Comparison of ENCODE assay signal across 7 cellular contexts in the genomic region with DNA sequence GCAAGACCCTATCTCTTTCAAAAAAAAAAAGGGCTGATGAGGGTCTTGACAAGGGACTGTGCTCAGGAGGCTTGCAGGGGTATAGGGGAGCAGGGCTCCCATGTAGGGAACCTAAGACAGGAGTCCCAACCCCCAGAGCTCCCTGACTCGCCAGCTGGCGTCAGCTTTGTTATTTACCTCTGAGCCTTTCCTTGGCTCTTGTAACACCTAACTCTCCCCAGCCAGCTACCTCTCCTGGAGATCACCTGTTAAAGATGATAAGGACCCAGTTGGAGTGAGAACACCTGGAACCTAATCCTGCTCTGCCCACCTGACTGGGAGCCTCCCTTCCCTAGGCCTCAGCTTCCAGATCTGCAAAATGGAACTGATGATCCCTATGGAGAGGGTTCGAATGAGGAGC. TPM values are rescaled to one million over a fixed set of nuclear protein-coding genes. Genes with fewer than 3 reads are reported as not detected.
DNase-seq lines count a peak whose midpoint lies in the region; ATAC-seq, FAIRE-seq and TF ChIP-seq lines count a peak whose summit lies in the region.
"Had no signal": no experiment of that assay in that cellular context is flagged by ENCODE, and none has a peak within 500 bp of the region (broad histone marks: within the 10 kb centered on the region; RNA-seq: fewer than 3 reads in every experiment).

No MANE protein-coding gene starts in this region.

- no peak for TF ChIP-seq POLR2A in GM12878 (IDR thresholded peaks at IDR 0.05; ENCODE audit: low read depth, low read length)

- ATAC-seq in activated CD8-positive, alpha-beta memory T cell treated with anti-CD3 and anti-CD28 coated beads, Interleukin-2, amount 10 ng/mL, durations not matched to agents 7 days and 5 days: no peak
- ATAC-seq in GM12878: no peak

- intact Hi-C loops in GM12878 (cut with micrococcal nuclease; ENCODE audit: unreplicated experiment): no loop called here

- SMC1A ChIA-PET in GM12878 (lab: Charles Lee; ENCODE audit: uncharacterized antibody, unreplicated experiment): interaction anchor here (0.7 to 1.9 kb wide), 4 partner anchors 14 to 106 kb away, joined by 3 to 8 read pairs (median 4); partner anchors contain the start of genes SLC35E4 and TCN2

- H3K79me2 ChIP-seq in GM12878 (ENCODE audit: control insufficient read depth, insufficient read depth, low read length) (no peaks in the 10 kb centered on the region), smooth muscle cell (ENCODE audit: low read depth) (no peaks in the 10 kb centered on the region)

- H3K4me2 ChIP-seq in GM12878 (ENCODE audit: control insufficient read depth, insufficient read depth) (no peak overlapping the region), smooth muscle cell (no peak overlapping the region)

- FAIRE-seq in GM12878 (lab: Jason Lieb, UNC): no peak

- no TSS peak for BruUV-seq in GM12878 (replicated peaks; lab: Mats Ljungman, UMichigan)

- H3K27ac ChIP-seq in GM12878 (ENCODE audit: control insufficient read depth, insufficient read depth): peak overlapping the region; percentile 28; the same call in 1 of the 2 replicates
- H3K27ac ChIP-seq in smooth muscle cell (ENCODE audit: low read depth): peak overlapping the region; percentile 47
- H3K27ac ChIP-seq: ovary had no signal

- no peak for DNase-seq in activated CD8-positive, alpha-beta memory T cell treated with anti-CD3 and anti-CD28 coated beads, Interleukin-2, amount 10 ng/mL, durations not matched to agents 7 days and 5 days
- no peak for DNase-seq in activated CD8-positive, alpha-beta memory T cell treated with anti-CD3 and anti-CD28 coated beads, Interleukin-2, amount 50 U/mL, for 4 hours
- DNase-seq in GM12878 (ENCODE audit: low read depth, low spot score): no peak
- DNase-seq in smooth muscle cell (lab: John Stamatoyannopoulos, UW; ENCODE audit: unreplicated experiment): no peak
- no peak for DNase-seq in GOT3 (lab: John Stamatoyannopoulos, UW)
- DNase-seq in cerebellar cortex (ENCODE audit: low spot score): no peak

- H4K20me1 ChIP-seq in GM12878 (ENCODE audit: control insufficient read depth, insufficient read depth) (no peaks in the 10 kb centered on the region), smooth muscle cell (ENCODE audit: low read depth) (no peaks in the 10 kb centered on the region)

- H3K4me1 ChIP-seq in GM12878 (ENCODE audit: control insufficient read depth, insufficient read depth, low read length) (peaks cover 8% of the 10 kb centered on the region), smooth muscle cell (ENCODE audit: low read depth) (no peaks in the 10 kb centered on the region)

- H3K27me3 ChIP-seq in GM12878 (replicated peaks in 1 of 2; ENCODE audit: control insufficient read depth in 2 of 2, insufficient read depth in 2 of 2, low read length in 1 of 2): no peaks in the 10 kb centered on the region
- H3K27me3 ChIP-seq in smooth muscle cell (ENCODE audit: low read depth): no peaks in the 10 kb centered on the region
- H3K27me3 ChIP-seq: ovary had no signal

- RAD21 ChIA-PET in GM12878 (lab: Charles Lee; ENCODE audit: unreplicated experiment): interaction anchor here (1.0 to 2.3 kb wide), 2 partner anchors 10 to 14 kb away, joined by 5 to 12 read pairs; partner anchors contain the start of gene SLC35E4

- H3K4me1 Mint-ChIP-seq in activated CD8-positive, alpha-beta memory T cell treated with anti-CD3 and anti-CD28 coated beads, Interleukin-2, amount 10 ng/mL, durations not matched to agents 7 days and 5 days: peaks cover 38% of the 10 kb centered on the region

- H3K9me3 Mint-ChIP-seq in activated CD8-positive, alpha-beta memory T cell treated with anti-CD3 and anti-CD28 coated beads, Interleukin-2, amount 10 ng/mL, durations not matched to agents 7 days and 5 days (ENCODE audit: low read depth): no peaks in the 10 kb centered on the region

- H2AFZ ChIP-seq in GM12878 (ENCODE audit: control insufficient read depth, low read depth, low read length): peak overlapping the region; percentile 65
- no peak overlapping the region for H2AFZ ChIP-seq in smooth muscle cell (ENCODE audit: low read depth)

- in situ Hi-C loops in GM12878 (cut with MboI): loop anchor here (25.0 kb wide), 1 partner anchor 263 kb away; no protein-coding TSS in a partner anchor

- TF ChIP-seq CTCF in GM12878 (IDR thresholded peaks at IDR 0.05 in 2 of 3, conservative IDR thresholded peaks at IDR 0.05 in 1 of 3; ENCODE audit: control insufficient read depth in 2 of 3, extremely low read depth in 1 of 3, insufficient read depth in 1 of 3, low read depth in 3 of 3, low read length in 3 of 3) (no peak), smooth muscle cell (IDR thresholded peaks at IDR 0.05; ENCODE audit: borderline replicate concordance, insufficient read depth, poor library complexity, severe bottlenecking) (no peak)

- no peaks in the 10 kb centered on the region for H3K27me3 Mint-ChIP-seq in activated CD8-positive, alpha-beta memory T cell treated with anti-CD3 and anti-CD28 coated beads, Interleukin-2, amount 10 ng/mL, durations not matched to agents 7 days and 5 days

- 90% methylated on average over 3 of the region's 3 CpGs for WGBS in GM12878 (ENCODE audit: insufficient coverage, insufficient replicate concordance, low lambda C conversion rate, missing lambda C conversion rate)
- 98% methylated on average over 3 of the region's 3 CpGs for WGBS in smooth muscle cell (ENCODE audit: low lambda C conversion rate)

- no peak for TF ChIP-seq RAD21 in GM12878 (IDR thresholded peaks at IDR 0.05; ENCODE audit: insufficient read depth, low read depth, low read length)

- no peaks in the 10 kb centered on the region for H3F3A ChIP-seq in smooth muscle cell (ENCODE audit: low read depth)

- CTCF ChIA-PET in activated CD8-positive, alpha-beta memory T cell treated with anti-CD3 and anti-CD28 coated beads, Interleukin-2, amount 10 ng/mL, durations not matched to agents 7 days and 5 days (lab: Charles Lee): interaction anchor here (0.6 to 4.1 kb wide), 6 partner anchors 8 to 142 kb away, joined by 3 to 36 read pairs (median 5); partner anchors contain the start of genes DUSP18 and SLC35E4
- CTCF ChIA-PET in GM12878 (lab: Yijun Ruan, JAX): interaction anchor here (0.7 to 2.3 kb wide), 5 partner anchors 12 to 107 kb away, joined by 3 to 15 read pairs (median 3); partner anchors contain the start of genes DUSP18 and SLC35E4

- H3K27ac Mint-ChIP-seq in activated CD8-positive, alpha-beta memory T cell treated with anti-CD3 and anti-CD28 coated beads, Interleukin-2, amount 10 ng/mL, durations not matched to agents 7 days and 5 days: peak overlapping the region; percentile 86

- H3K9ac ChIP-seq in GM12878 (ENCODE audit: control insufficient read depth, insufficient read depth, low read length): no peak overlapping the region
- H3K9ac ChIP-seq in smooth muscle cell (ENCODE audit: low read depth): no peak overlapping the region

- TF ChIP-seq EP300 in GM12878 (IDR thresholded peaks at IDR 0.05; ENCODE audit: borderline replicate concordance in 1 of 2, control insufficient read depth in 1 of 2, low read depth in 2 of 2, low read length in 2 of 2): no peak

- POLR2A ChIA-PET in GM12878 (lab: Charles Lee): interaction anchor here (0.6 to 0.7 kb wide), 2 partner anchors 95 to 307 kb away, joined by 3 read pairs; no protein-coding TSS in a partner anchor

- H3K36me3 ChIP-seq in GM12878 (ENCODE audit: control insufficient read depth in 2 of 2, insufficient read depth in 2 of 2, low read length in 1 of 2): no peaks in the 10 kb centered on the region; a peak in 2 of 4 replicates
- no peaks in the 10 kb centered on the region for H3K36me3 ChIP-seq in smooth muscle cell (ENCODE audit: low read depth)
- H3K36me3 ChIP-seq: ovary had no signal

- no peaks in the 10 kb centered on the region for H3K9me3 ChIP-seq in GM12878 (replicated peaks; ENCODE audit: control insufficient read depth, insufficient read depth, low read length)
- H3K9me3 ChIP-seq in smooth muscle cell (replicated peaks; ENCODE audit: low read depth): no peaks in the 10 kb centered on the region
- H3K9me3 ChIP-seq: ovary had no signal

- H3K4me3 ChIP-seq in GM12878 (no peak overlapping the region), smooth muscle cell (no peak overlapping the region)
- H3K4me3 ChIP-seq: ovary had no signal

- no peak overlapping the region for H3K4me3 Mint-ChIP-seq in activated CD8-positive, alpha-beta memory T cell treated with anti-CD3 and anti-CD28 coated beads, Interleukin-2, amount 10 ng/mL, durations not matched to agents 7 days and 5 days

- H3K36me3 Mint-ChIP-seq in activated CD8-positive, alpha-beta memory T cell treated with anti-CD3 and anti-CD28 coated beads, Interleukin-2, amount 10 ng/mL, durations not matched to agents 7 days and 5 days: peaks cover 1% of the 10 kb centered on the region

RNA-seq across cellular contexts. Expression of gene SLC35E4, which starts 13.2 kb away (rescaled TPM):
- total RNA-seq in activated CD8-positive, alpha-beta memory T cell treated with anti-CD3 and anti-CD28 coated beads, Interleukin-2, amount 10 ng/mL, durations not matched to agents 7 days and 5 days: 1 to 10 TPM; 3.8 to 5.0 TPM
- total RNA-seq in GM12878 (2013; cell fraction: nucleolus; rRNA removed): 10.7 and 12.3 TPM in 2 replicates
- total RNA-seq in GM12878 (2014; rRNA removed) (5.3 and 5.7 TPM in 2 replicates), GM12878 (2014; rRNA removed; fragmentation: Illumina TruSeq; extraction: Trizol) (1.0 and 1.3 TPM in 2 replicates), GM12878 (2021) (3.8 and 5.1 TPM in 2 replicates), smooth muscle cell (3.6 and 5.0 TPM in 2 replicates)
- 0.22 TPM for polyA plus RNA-seq in GM12878 (2011; ENCODE audit: low read depth)
- polyA plus RNA-seq in GM12878 (2011; rRNA removed) (1.3 and 2.5 TPM in 2 replicates), GM12878 (2014; fragmentation: Illumina TruSeq; extraction: Trizol) (0.10 and 0.66 TPM in 2 replicates), GM12878 (2014; fragmentation: Nextera tagmentation; extraction: Ambion mirVana) (under 1 TPM in 1 of 2 experiments, not detected in 1; 0.16 TPM), GM12878 (2014; rRNA removed) (3.2 and 3.3 TPM in 2 replicates), GM12878 (2016; fragmentation: Nextera tagmentation; extraction: Ambion mirVana) (1 to 10 TPM; 2.9 to 3.9 TPM), smooth muscle cell (4.1 and 7.2 TPM in 2 replicates)
- polyA plus RNA-seq in GM12878 (2011; cell fraction: cytosol; rRNA removed): 3.1 and 5.3 TPM in 2 replicates
- 2.5 and 4.2 TPM in 2 replicates for polyA plus RNA-seq in GM12878 (2011; cell fraction: nucleus; rRNA removed)
- polyA plus RNA-seq in GM12878 (2012): 0.84 and 1.1 TPM in 2 replicates
- 2.7 and 5.3 TPM in 2 replicates for polyA minus RNA-seq in GM12878 (2011; rRNA and poly(A)+ RNA removed)
- 1.3 and 2.4 TPM in 2 replicates for polyA minus RNA-seq in GM12878 (2011; cell fraction: cytosol; rRNA and poly(A)+ RNA removed)
- polyA minus RNA-seq in GM12878 (2011; cell fraction: nucleus; rRNA and poly(A)+ RNA removed): 3.7 and 5.5 TPM in 2 replicates

RNA-seq across cellular contexts. Expression of gene DUSP18, which starts 18.9 kb away (rescaled TPM):
- total RNA-seq in activated CD8-positive, alpha-beta memory T cell treated with anti-CD3 and anti-CD28 coated beads, Interleukin-2, amount 10 ng/mL, durations not matched to agents 7 days and 5 days: 10 to 100 TPM in 1 of 2 experiments, 1 to 10 TPM in 1; 9.2 to 11.6 TPM
- 15.8 and 16.5 TPM in 2 replicates for total RNA-seq in GM12878 (2013; cell fraction: nucleolus; rRNA removed)
- 4.9 and 8.2 TPM in 2 replicates for total RNA-seq in GM12878 (2014; rRNA removed)
- 5.5 TPM in 2 replicates for total RNA-seq in GM12878 (2014; rRNA removed; fragmentation: Illumina TruSeq; extraction: Trizol)
- 7.0 and 7.2 TPM in 2 replicates for total RNA-seq in GM12878 (2021)
- polyA plus RNA-seq in GM12878 (2011; ENCODE audit: low read depth): 3.0 TPM
- polyA plus RNA-seq in GM12878 (2011; rRNA removed): 7.4 and 11.3 TPM in 2 replicates
- polyA plus RNA-seq in GM12878 (2011; cell fraction: cytosol; rRNA removed): 22.0 TPM in 2 replicates
- 8.9 and 10.6 TPM in 2 replicates for polyA plus RNA-seq in GM12878 (2011; cell fraction: nucleus; rRNA removed)
- 3.1 and 3.6 TPM in 2 replicates for polyA plus RNA-seq in GM12878 (2012)
- polyA plus RNA-seq in GM12878 (2014; fragmentation: Illumina TruSeq; extraction: Trizol): 7.1 and 7.2 TPM in 2 replicates
- 1 to 10 TPM; 1.9 to 2.5 TPM for polyA plus RNA-seq in GM12878 (2014; fragmentation: Nextera tagmentation; extraction: Ambion mirVana)
- 7.5 and 8.9 TPM in 2 replicates for polyA plus RNA-seq in GM12878 (2014; rRNA removed)
- 10 to 100 TPM; 10.9 to 11.9 TPM for polyA plus RNA-seq in GM12878 (2016; fragmentation: Nextera tagmentation; extraction: Ambion mirVana)
- polyA minus RNA-seq in GM12878 (2011; rRNA and poly(A)+ RNA removed): 20.3 and 21.1 TPM in 2 replicates
- polyA minus RNA-seq in GM12878 (2011; cell fraction: cytosol; rRNA and poly(A)+ RNA removed): 5.1 and 6.4 TPM in 2 replicates
- polyA minus RNA-seq in GM12878 (2011; cell fraction: nucleus; rRNA and poly(A)+ RNA removed): 5.9 and 11.1 TPM in 2 replicates
- 8.9 and 11.0 TPM in 2 replicates for total RNA-seq in smooth muscle cell
- 8.1 and 9.3 TPM in 2 replicates for polyA plus RNA-seq in smooth muscle cell

RNA-seq across cellular contexts. Expression of gene TCN2, which starts 41.9 kb away (rescaled TPM):
- under 1 TPM; 0.19 to 0.41 TPM for total RNA-seq in activated CD8-positive, alpha-beta memory T cell treated with anti-CD3 and anti-CD28 coated beads, Interleukin-2, amount 10 ng/mL, durations not matched to agents 7 days and 5 days
- 7.4 and 11.7 TPM in 2 replicates for total RNA-seq in GM12878 (2013; cell fraction: nucleolus; rRNA removed)
- total RNA-seq in GM12878 (2014; rRNA removed) (13.0 and 15.6 TPM in 2 replicates), GM12878 (2014; rRNA removed; fragmentation: Illumina TruSeq; extraction: Trizol) (6.9 and 7.7 TPM in 2 replicates), GM12878 (2021) (10.3 and 11.0 TPM in 2 replicates), smooth muscle cell (3.4 and 5.2 TPM in 2 replicates)
- 4.1 TPM for polyA plus RNA-seq in GM12878 (2011; ENCODE audit: low read depth)
- polyA plus RNA-seq in GM12878 (2011; rRNA removed) (2.3 and 5.4 TPM in 2 replicates), GM12878 (2014; fragmentation: Illumina TruSeq; extraction: Trizol) (7.8 and 11.1 TPM in 2 replicates), GM12878 (2014; fragmentation: Nextera tagmentation; extraction: Ambion mirVana) (10 to 100 TPM; 15.9 to 21.8 TPM), GM12878 (2014; rRNA removed) (8.0 and 9.5 TPM in 2 replicates), GM12878 (2016; fragmentation: Nextera tagmentation; extraction: Ambion mirVana) (10 to 100 TPM; 10.9 to 12.4 TPM), smooth muscle cell (3.1 and 3.3 TPM in 2 replicates)
- 9.4 and 11.1 TPM in 2 replicates for polyA plus RNA-seq in GM12878 (2011; cell fraction: cytosol; rRNA removed)
- polyA plus RNA-seq in GM12878 (2011; cell fraction: nucleus; rRNA removed): 5.8 and 10.6 TPM in 2 replicates
- polyA plus RNA-seq in GM12878 (2012): 5.9 and 6.4 TPM in 2 replicates
- 6.5 and 13.3 TPM in 2 replicates for polyA minus RNA-seq in GM12878 (2011; rRNA and poly(A)+ RNA removed)
- polyA minus RNA-seq in GM12878 (2011; cell fraction: cytosol; rRNA and poly(A)+ RNA removed): 4.7 and 6.1 TPM in 2 replicates
- 2.5 and 3.9 TPM in 2 replicates for polyA minus RNA-seq in GM12878 (2011; cell fraction: nucleus; rRNA and poly(A)+ RNA removed)

RNA-seq across cellular contexts. Expression of gene OSBP2, which starts 45.8 kb away (rescaled TPM):
- 1 to 10 TPM; 1.7 to 4.3 TPM for total RNA-seq in activated CD8-positive, alpha-beta memory T cell treated with anti-CD3 and anti-CD28 coated beads, Interleukin-2, amount 10 ng/mL, durations not matched to agents 7 days and 5 days
- 3.7 and 5.0 TPM in 2 replicates for total RNA-seq in GM12878 (2013; cell fraction: nucleolus; rRNA removed)
- total RNA-seq in GM12878 (2014; rRNA removed) (5.0 and 5.8 TPM in 2 replicates), GM12878 (2014; rRNA removed; fragmentation: Illumina TruSeq; extraction: Trizol) (3.4 and 3.5 TPM in 2 replicates), GM12878 (2021) (7.3 and 7.7 TPM in 2 replicates), smooth muscle cell (4.6 and 9.1 TPM in 2 replicates)
- 0.49 TPM for polyA plus RNA-seq in GM12878 (2011; ENCODE audit: low read depth)
- polyA plus RNA-seq in GM12878 (2011; rRNA removed) (0.39 and 0.77 TPM in 2 replicates), GM12878 (2014; fragmentation: Illumina TruSeq; extraction: Trizol) (2.8 and 4.5 TPM in 2 replicates), GM12878 (2014; fragmentation: Nextera tagmentation; extraction: Ambion mirVana) (under 1 TPM; 0.11 to 0.26 TPM), GM12878 (2014; rRNA removed) (5.0 and 5.7 TPM in 2 replicates), GM12878 (2016; fragmentation: Nextera tagmentation; extraction: Ambion mirVana) (1 to 10 TPM; 3.5 to 3.7 TPM), smooth muscle cell (3.8 and 4.9 TPM in 2 replicates)
- 0.46 and 0.74 TPM in 2 replicates for polyA plus RNA-seq in GM12878 (2011; cell fraction: cytosol; rRNA removed)
- polyA plus RNA-seq in GM12878 (2011; cell fraction: nucleus; rRNA removed): 1.1 and 1.2 TPM in 2 replicates
- polyA plus RNA-seq in GM12878 (2012): 0.91 and 1.3 TPM in 2 replicates
- polyA minus RNA-seq in GM12878 (2011; rRNA and poly(A)+ RNA removed): 0.77 and 1.2 TPM in 2 replicates
- 2.0 and 2.1 TPM in 2 replicates for polyA minus RNA-seq in GM12878 (2011; cell fraction: cytosol; rRNA and poly(A)+ RNA removed)
- 0.85 and 1.7 TPM in 2 replicates for polyA minus RNA-seq in GM12878 (2011; cell fraction: nucleus; rRNA and poly(A)+ RNA removed)

RNA-seq across cellular contexts. Expression of gene PES1, which starts 57.1 kb away (rescaled TPM):
- 10 to 100 TPM; 56.2 to 91.5 TPM for total RNA-seq in activated CD8-positive, alpha-beta memory T cell treated with anti-CD3 and anti-CD28 coated beads, Interleukin-2, amount 10 ng/mL, durations not matched to agents 7 days and 5 days
- total RNA-seq in GM12878 (2013; cell fraction: nucleolus; rRNA removed): 97.7 and 106 TPM in 2 replicates
- total RNA-seq in GM12878 (2014; rRNA removed): 104 and 118 TPM in 2 replicates
- 92.6 and 99.1 TPM in 2 replicates for total RNA-seq in GM12878 (2014; rRNA removed; fragmentation: Illumina TruSeq; extraction: Trizol)
- total RNA-seq in GM12878 (2021): 135 and 139 TPM in 2 replicates
- polyA plus RNA-seq in GM12878 (2011; ENCODE audit: low read depth): 55.0 TPM
- polyA plus RNA-seq in GM12878 (2011; rRNA removed): 72.8 and 113 TPM in 2 replicates
- polyA plus RNA-seq in GM12878 (2011; cell fraction: cytosol; rRNA removed): 143 and 159 TPM in 2 replicates
- polyA plus RNA-seq in GM12878 (2011; cell fraction: nucleus; rRNA removed): 146 and 184 TPM in 2 replicates
- polyA plus RNA-seq in GM12878 (2012): 58.0 and 59.9 TPM in 2 replicates
- 96.4 and 113 TPM in 2 replicates for polyA plus RNA-seq in GM12878 (2014; fragmentation: Illumina TruSeq; extraction: Trizol)
- polyA plus RNA-seq in GM12878 (2014; fragmentation: Nextera tagmentation; extraction: Ambion mirVana): 1 to 10 TPM; 6.9 to 7.8 TPM
- 82.8 and 92.0 TPM in 2 replicates for polyA plus RNA-seq in GM12878 (2014; rRNA removed)
- 100 to 1,000 TPM; 131 to 132 TPM for polyA plus RNA-seq in GM12878 (2016; fragmentation: Nextera tagmentation; extraction: Ambion mirVana)
- polyA minus RNA-seq in GM12878 (2011; rRNA and poly(A)+ RNA removed): 156 and 205 TPM in 2 replicates
- 44.9 and 59.3 TPM in 2 replicates for polyA minus RNA-seq in GM12878 (2011; cell fraction: cytosol; rRNA and poly(A)+ RNA removed)
- polyA minus RNA-seq in GM12878 (2011; cell fraction: nucleus; rRNA and poly(A)+ RNA removed): 57.4 and 80.7 TPM in 2 replicates
- 27.4 and 35.6 TPM in 2 replicates for total RNA-seq in smooth muscle cell
- 52.7 and 59.4 TPM in 2 replicates for polyA plus RNA-seq in smooth muscle cell
